ENCODE assay signal across 27 cellular contexts in the genomic region with DNA sequence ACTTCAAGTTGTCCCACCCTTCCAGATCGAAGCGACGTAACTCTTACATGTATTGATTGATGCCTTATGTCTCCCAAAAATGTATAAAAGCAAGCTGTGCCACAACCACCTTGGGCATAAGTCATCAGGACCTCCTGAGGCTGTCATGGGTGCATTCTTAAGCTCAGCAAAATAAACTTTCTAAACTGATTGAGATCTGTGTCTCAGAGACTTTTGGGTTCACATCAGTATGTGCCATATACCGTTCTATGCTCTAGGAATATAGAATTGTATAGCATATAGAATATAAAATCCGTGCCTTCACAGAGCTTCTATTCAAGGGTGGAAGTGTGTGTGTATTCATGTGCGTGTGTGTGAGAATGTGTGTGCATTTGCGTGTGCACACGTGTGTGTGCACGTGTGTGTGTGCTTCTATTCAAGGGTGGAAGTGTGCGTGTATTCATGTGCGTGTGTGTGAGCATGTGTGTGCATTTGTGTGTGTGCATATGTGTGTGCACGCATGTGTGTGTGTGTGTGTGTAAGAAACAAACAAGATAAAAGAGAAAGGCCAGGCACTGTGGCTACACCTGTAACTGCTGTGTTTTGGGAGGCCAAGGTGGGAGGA. TPM values are rescaled to one million over a fixed set of nuclear protein-coding genes. Genes with fewer than 3 reads are reported as not detected.
DNase-seq lines count a peak whose midpoint lies in the region; ATAC-seq, FAIRE-seq and TF ChIP-seq lines count a peak whose summit lies in the region.
"Had no signal": no experiment of that assay in that cellular context is flagged by ENCODE, and none has a peak within 500 bp of the region (broad histone marks: within the 10 kb centered on the region; RNA-seq: fewer than 3 reads in every experiment).

No MANE protein-coding gene starts in this region.

- H3K9me3 Mint-ChIP-seq in GM23338, result peaks cover 24% of the 10 kb centered on the region
- no peaks in the 10 kb centered on the region; the same call in 1 of the 2 replicates for H3K9me3 Mint-ChIP-seq in WTC11
- no peaks in the 10 kb centered on the region for H3K9me3 Mint-ChIP-seq in stimulated activated effector memory CD8-positive, alpha-beta T cell treated with anti-CD3 and anti-CD28 coated beads, Interleukin-12 subunit alpha, Interleukin-12 subunit beta, amount 100 ng/mL, for 72 hours
- H3K9me3 Mint-ChIP-seq: activated CD4-positive, alpha-beta T cell treated with anti-CD3 and anti-CD28 coated beads, Interleukin-2, amount 10 ng/mL, durations not matched to agents 7 days and 5 days; activated naive CD8-positive, alpha-beta T cell treated with anti-CD3 and anti-CD28 coated beads for 36 hours; activated T-cell treated with anti-CD3 and anti-CD28 coated beads, Interleukin-2, amount 50 U/mL, for 24 hours; CD4-positive, alpha-beta memory T cell; neural crest cell; stimulated activated naive CD8-positive, alpha-beta T cell treated with anti-CD3 and anti-CD28 coated beads, Interleukin-15, amount 100 ng/mL, for 72 hours; T-cell had no signal

- intact Hi-C loops in pancreas (cut with DNase I), result no loop called here

- H3K27ac ChIP-seq in GM23338 (ENCODE audit: low read depth), result peak overlapping the region; percentile 95
- H3K27ac ChIP-seq in iPS-18a (ENCODE audit: low read length), result peak overlapping the region; percentile 62
- peak overlapping the region in 3 of 4 donors; percentile 42 to 60 (median 54) for H3K27ac ChIP-seq in pancreas
- H3K27ac ChIP-seq: prostate gland, thoracic aorta had no signal

- H3F3A ChIP-seq in GM23338 (replicated peaks; ENCODE audit: low read depth), result peaks cover 6% of the 10 kb centered on the region; the same call in 1 of the 2 replicates

- H3K36me3 Mint-ChIP-seq in GM23338 (ENCODE audit: low read depth), result peaks cover 16% of the 10 kb centered on the region; the same call in 2 of the 3 replicates
- peaks cover 4% of the 10 kb centered on the region; the same call in 1 of the 2 replicates for H3K36me3 Mint-ChIP-seq in WTC11
- H3K36me3 Mint-ChIP-seq in stimulated activated effector memory CD8-positive, alpha-beta T cell treated with anti-CD3 and anti-CD28 coated beads, Interleukin-12 subunit alpha, Interleukin-12 subunit beta, amount 100 ng/mL, for 72 hours, result no peaks in the 10 kb centered on the region
- H3K36me3 Mint-ChIP-seq: activated naive CD8-positive, alpha-beta T cell treated with anti-CD3 and anti-CD28 coated beads for 36 hours; CD4-positive, alpha-beta memory T cell; T-cell had no signal

- FAIRE-seq in pancreas (lab: Jason Lieb, UNC), result no peak
- FAIRE-seq: GM18507 had no signal

- no peak for ATAC-seq in GM23338
- no peak; the same call in 1 of the 2 replicates for ATAC-seq in WTC11
- no peak for ATAC-seq in pancreas
- no peak for ATAC-seq in stimulated activated effector memory CD8-positive, alpha-beta T cell treated with anti-CD3 and anti-CD28 coated beads, Interleukin-12 subunit alpha, Interleukin-12 subunit beta, amount 100 ng/mL, for 72 hours
- ATAC-seq: sciatic nerve; stimulated activated naive CD8-positive, alpha-beta T cell treated with anti-CD3 and anti-CD28 coated beads, Interleukin-15, amount 100 ng/mL, for 72 hours; T-cell had no signal

- H3K4me3 ChIP-seq in GM23338 (peak overlapping the region; percentile 24; the same call in 1 of the 2 replicates), iPS-18a (ENCODE audit: low read length) (peak overlapping the region; percentile 27), pancreas (no peak overlapping the region)
- H3K4me3 ChIP-seq: HAP-1, prostate gland, thoracic aorta had no signal

- no peaks in the 10 kb centered on the region for H4K20me1 ChIP-seq in GM23338 (replicated peaks; ENCODE audit: insufficient read depth)

- POLR2A ChIA-PET in WTC11 (lab: Charles Lee), result interaction anchor here (0.7 kb wide), 1 partner anchor 14 kb away, joined by 3 read pairs; no protein-coding TSS in a partner anchor
- POLR2A ChIA-PET in HEK293T (lab: Yijun Ruan, JAX), result no interaction called here

- H3K4me1 Mint-ChIP-seq in GM23338 (peaks cover 36% of the 10 kb centered on the region), WTC11 (peaks cover 41% of the 10 kb centered on the region)
- no peaks in the 10 kb centered on the region for H3K4me1 Mint-ChIP-seq in stimulated activated effector memory CD8-positive, alpha-beta T cell treated with anti-CD3 and anti-CD28 coated beads, Interleukin-12 subunit alpha, Interleukin-12 subunit beta, amount 100 ng/mL, for 72 hours
- H3K4me1 Mint-ChIP-seq: activated CD4-positive, alpha-beta T cell treated with anti-CD3 and anti-CD28 coated beads, Interleukin-2, amount 10 ng/mL, durations not matched to agents 7 days and 5 days; CD4-positive, alpha-beta memory T cell; stimulated activated naive CD8-positive, alpha-beta T cell treated with anti-CD3 and anti-CD28 coated beads, Interleukin-15, amount 100 ng/mL, for 72 hours; T-cell had no signal

- WGBS in pancreas, 2 donors, result 51 to 60% methylated on average over 12 of the region's 12 CpGs

- H3K27ac Mint-ChIP-seq in GM23338 (peak overlapping the region; percentile 98), WTC11 (peak overlapping the region; percentile 99)
- H3K27ac Mint-ChIP-seq in stimulated activated effector memory CD8-positive, alpha-beta T cell treated with anti-CD3 and anti-CD28 coated beads, Interleukin-12 subunit alpha, Interleukin-12 subunit beta, amount 100 ng/mL, for 72 hours, result no peak overlapping the region
- H3K27ac Mint-ChIP-seq: activated CD4-positive, alpha-beta T cell treated with anti-CD3 and anti-CD28 coated beads, Interleukin-2, amount 10 ng/mL, durations not matched to agents 7 days and 5 days; activated naive CD8-positive, alpha-beta T cell treated with anti-CD3 and anti-CD28 coated beads for 36 hours; activated T-cell treated with anti-CD3 and anti-CD28 coated beads, Interleukin-2, amount 50 U/mL, for 24 hours; CD4-positive, alpha-beta memory T cell; stimulated activated naive CD8-positive, alpha-beta T cell treated with anti-CD3 and anti-CD28 coated beads, Interleukin-15, amount 100 ng/mL, for 72 hours; T-cell had no signal

- peak overlapping the region; percentile 45 for H3K4me2 ChIP-seq in GM23338

- H3K9me3 ChIP-seq in iPS-18a (ENCODE audit: control insufficient read depth, low read depth, low read length) (no peaks in the 10 kb centered on the region), pancreas (no peaks in the 10 kb centered on the region)
- H3K9me3 ChIP-seq: HAP-1, prostate gland, thoracic aorta had no signal

- H3K27me3 ChIP-seq in GM23338 (ENCODE audit: insufficient read depth) (no peaks in the 10 kb centered on the region), iPS-18a (ENCODE audit: control insufficient read depth, insufficient read depth, low read length) (no peaks in the 10 kb centered on the region), pancreas (no peaks in the 10 kb centered on the region)

- TF ChIP-seq CTCF in GM23338 (conservative IDR thresholded peaks at IDR 0.05; ENCODE audit: low read depth in 2 of 2), result no peak
- TF ChIP-seq CTCF in WTC11 (IDR thresholded peaks at IDR 0.05), result no peak
- no peak for TF ChIP-seq CTCF in pancreas (IDR thresholded peaks at IDR 0.05)

- no peaks in the 10 kb centered on the region for H3K36me3 ChIP-seq in GM23338 (ENCODE audit: insufficient read depth)
- H3K36me3 ChIP-seq in iPS-18a (ENCODE audit: control insufficient read depth, low read depth, low read length), result no peaks in the 10 kb centered on the region
- H3K36me3 ChIP-seq in pancreas, result no peaks in the 10 kb centered on the region
- H3K36me3 ChIP-seq: HAP-1, prostate gland, thoracic aorta had no signal

- H3K4me3 Mint-ChIP-seq in GM23338 (peak overlapping the region; percentile 53), WTC11 (peak overlapping the region; percentile 37)
- no peak overlapping the region for H3K4me3 Mint-ChIP-seq in stimulated activated effector memory CD8-positive, alpha-beta T cell treated with anti-CD3 and anti-CD28 coated beads, Interleukin-12 subunit alpha, Interleukin-12 subunit beta, amount 100 ng/mL, for 72 hours
- H3K4me3 Mint-ChIP-seq: activated CD4-positive, alpha-beta T cell treated with anti-CD3 and anti-CD28 coated beads, Interleukin-2, amount 10 ng/mL, durations not matched to agents 7 days and 5 days; activated naive CD8-positive, alpha-beta T cell treated with anti-CD3 and anti-CD28 coated beads for 36 hours; activated T-cell treated with anti-CD3 and anti-CD28 coated beads, Interleukin-2, amount 50 U/mL, for 24 hours; CD4-positive, alpha-beta memory T cell; neural crest cell; stimulated activated naive CD8-positive, alpha-beta T cell treated with anti-CD3 and anti-CD28 coated beads, Interleukin-15, amount 100 ng/mL, for 72 hours; T-cell had no signal

- H3K79me2 ChIP-seq in GM23338 (replicated peaks; ENCODE audit: insufficient read depth), result no peaks in the 10 kb centered on the region

- CTCF ChIA-PET in WTC11 (lab: Charles Lee) (interaction anchor here (1.9 to 2.0 kb wide), 2 partner anchors 20 to 24 kb away, joined by 10 to 13 read pairs; no protein-coding TSS in a partner anchor), HEK293T (lab: Yijun Ruan, JAX) (no interaction called here)

- H3K4me1 ChIP-seq in GM23338 (ENCODE audit: insufficient read depth), result peaks cover 14% of the 10 kb centered on the region
- H3K4me1 ChIP-seq in iPS-18a (ENCODE audit: control insufficient read depth, low read depth, low read length), result peaks cover 32% of the 10 kb centered on the region
- H3K4me1 ChIP-seq in pancreas, result no peaks in the 10 kb centered on the region
- H3K4me1 ChIP-seq: prostate gland had no signal

- peak overlapping the region; percentile 44 for H3K9ac ChIP-seq in iPS-18a (ENCODE audit: low read length)

- H2AFZ ChIP-seq in GM23338, result no peak overlapping the region

- DNase-seq in GM23338 (ENCODE audit: low spot score) (no peak), WTC11 (ENCODE audit: low spot score) (no peak), pancreas (no peak), HEK293T (ENCODE audit: extremely low spot score) (no peak), iPS-NIHi7 (ENCODE audit: extremely low spot score) (no peak)
- no peak for DNase-seq in stimulated activated effector memory CD8-positive, alpha-beta T cell treated with anti-CD3 and anti-CD28 coated beads, Interleukin-12 subunit alpha, Interleukin-12 subunit beta, amount 100 ng/mL, for 72 hours (ENCODE audit: low spot score in 2 of 2)
- DNase-seq in NK-92 treated with Interleukin-12 subunit alpha and Interleukin-12 subunit beta, amount 100 ng/mL, for 24 hours (lab: John Stamatoyannopoulos, UW), result no peak
- DNase-seq: activated CD4-positive, alpha-beta T cell treated with anti-CD3 and anti-CD28 coated beads, Interleukin-2, amount 10 ng/mL, durations not matched to agents 7 days and 5 days; activated effector memory CD4-positive, alpha-beta T cell treated with anti-CD3 and anti-CD28 coated beads, Interleukin-2, amount 50 U/mL, for 16 hours; activated naive CD8-positive, alpha-beta T cell treated with anti-CD3 and anti-CD28 coated beads for 36 hours; activated T-cell treated with anti-CD3 and anti-CD28 coated beads, Interleukin-2, amount 50 U/mL, for 24 hours; anterior cingulate cortex; CD4-positive, alpha-beta memory T cell; NCI-H1092; NCI-H187; NCI-H2171 treated with DMSO at 0.1 percent for 48 hours; NCI-H510A; stimulated activated CD8-positive, alpha-beta memory T cell treated with anti-CD3 and anti-CD28 coated beads, Interleukin-4, amount 100 ng/mL, for 48 hours; stimulated activated naive CD8-positive, alpha-beta T cell treated with anti-CD3 and anti-CD28 coated beads, Interleukin-15, amount 100 ng/mL, for 72 hours; T-cell had no signal

- H3K27me3 Mint-ChIP-seq in GM23338 (ENCODE audit: insufficient read depth, low read depth, poor library complexity) (peaks cover 24% of the 10 kb centered on the region), WTC11 (ENCODE audit: low read depth) (no peaks in the 10 kb centered on the region)
- H3K27me3 Mint-ChIP-seq: activated naive CD8-positive, alpha-beta T cell treated with anti-CD3 and anti-CD28 coated beads for 36 hours had no signal

- no peaks in the 10 kb centered on the region for H3K9me2 ChIP-seq in GM23338 (ENCODE audit: insufficient read depth)

RNA-seq across cellular contexts. Expression of gene STX2, which starts 11.5 kb away (rescaled TPM):
- total RNA-seq in GM23338 (2014; rRNA removed; shearing (Covaris generic)), result 23.9 and 35.4 TPM in 2 replicates
- 16.4 and 17.7 TPM in 2 replicates for polyA plus RNA-seq in GM23338 (2016; fragmentation: Nextera tagmentation; extraction: Ambion mirVana)
- total RNA-seq in WTC11 (2021), result 21.1 to 23.2 TPM (median 22.7 TPM) in 3 replicates
- total RNA-seq in pancreas, result 10 to 100 TPM in 1 of 6 donors, 1 to 10 TPM in 5; 4.8 to 10.8 (median 6.1) TPM
- 10 to 100 TPM in 1 of 2 donors, 1 to 10 TPM in 1; 7.0 to 16.8 TPM for polyA plus RNA-seq in pancreas

RNA-seq across cellular contexts. Expression of gene RAN, which starts 21.3 kb away (rescaled TPM):
- total RNA-seq in GM23338 (2014; rRNA removed; shearing (Covaris generic)), result 855 and 976 TPM in 2 replicates
- polyA plus RNA-seq in GM23338 (2016; fragmentation: Nextera tagmentation; extraction: Ambion mirVana), result 2,114 and 2,289 TPM in 2 replicates
- total RNA-seq in WTC11 (2021), result 1,744 to 1,783 TPM (median 1,745 TPM) in 3 replicates
- 100 to 1,000 TPM in 5 of 6 donors, 10 to 100 TPM in 1; 80.5 to 201 (median 166) TPM for total RNA-seq in pancreas
- polyA plus RNA-seq in pancreas, result 100 to 1,000 TPM in 1 of 2 donors, 10 to 100 TPM in 1; 60.0 to 152 TPM

Comparison
In these comparisons a context has a peak if more than half of its experiments do, and no peak if none do; other contexts are left out.
1. H3K4me3 ChIP-seq: peak in GM23338 (single experiment) and iPS-18a (single experiment); none in pancreas (0 of 4).
2. Peak in every context shown above with its lines, with median percentiles within 50 percentile points of each other: H3K27ac ChIP-seq.